In genomic region chr12:171743-172705, GRCh38 we compare ENCODE assay signal across 2 cellular contexts.
TF ChIP-seq lines count a peak whose summit lies in the region.

No MANE protein-coding gene starts in this region.

TF ChIP-seq in Ishikawa, 13 proteins besides CTCF, POLR2A, EP300 and RAD21 (continued from another document):
- TF ChIP-seq, protein P1, sequence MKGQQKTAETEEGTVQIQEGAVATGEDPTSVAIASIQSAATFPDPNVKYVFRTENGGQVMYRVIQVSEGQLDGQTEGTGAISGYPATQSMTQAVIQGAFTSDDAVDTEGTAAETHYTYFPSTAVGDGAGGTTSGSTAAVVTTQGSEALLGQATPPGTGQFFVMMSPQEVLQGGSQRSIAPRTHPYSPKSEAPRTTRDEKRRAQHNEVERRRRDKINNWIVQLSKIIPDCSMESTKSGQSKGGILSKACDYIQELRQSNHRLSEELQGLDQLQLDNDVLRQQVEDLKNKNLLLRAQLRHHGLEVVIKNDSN (IDR thresholded peaks at IDR 0.05) = no peak

TF ChIP-seq in K562, 482 proteins besides CTCF, POLR2A, EP300 and RAD21 (continued from another document):
- TF ChIP-seq VEZF1 (CRISPR knock-in tag; IDR thresholded peaks at IDR 0.05) (peak; percentile 29; the same call in 1 of the 2 replicates), ELF2 (CRISPR knock-in tag; IDR thresholded peaks at IDR 0.05) (no peak), NFIC (IDR thresholded peaks at IDR 0.05) (peak; percentile 73), ZNF146 (CRISPR knock-in tag; IDR thresholded peaks at IDR 0.05; ENCODE audit: unreplicated experiment) (no peak)
